ENCODE assay signal across 19 cellular contexts in the genomic region with DNA sequence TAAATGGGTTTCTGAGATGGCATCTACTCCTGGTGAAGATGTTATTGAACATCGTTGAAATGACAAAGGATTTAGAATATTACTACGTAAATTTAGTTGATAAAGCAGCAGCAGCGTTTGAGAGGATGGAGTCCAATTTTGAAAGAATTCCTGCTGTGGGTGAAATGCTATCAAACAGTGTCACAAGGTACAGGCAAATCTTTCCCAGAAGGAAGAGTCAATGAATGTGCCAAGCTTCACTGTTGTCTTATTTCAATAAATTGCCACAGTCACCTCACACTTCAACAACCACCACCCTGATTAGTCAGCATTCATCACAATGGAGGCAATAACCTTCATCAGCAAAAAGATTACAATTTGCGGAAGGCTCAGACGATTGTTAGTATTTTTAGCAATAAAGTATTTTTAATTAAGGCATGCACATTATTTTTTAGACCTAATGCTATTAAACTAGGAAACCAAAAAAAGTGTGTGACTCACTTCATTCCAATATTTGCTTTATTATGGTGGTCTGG.
DNase-seq lines count a peak whose midpoint lies in the region; ATAC-seq, FAIRE-seq and TF ChIP-seq lines count a peak whose summit lies in the region.
"Had no signal": no experiment of that assay in that cellular context is flagged by ENCODE, and none has a peak within 500 bp of the region (broad histone marks: within the 10 kb centered on the region; RNA-seq: fewer than 3 reads in every experiment).

No MANE protein-coding gene starts in this region.

- intact Hi-C loops in HepG2 (cut with micrococcal nuclease; ENCODE audit: unreplicated experiment), result no loop called here
- intact Hi-C loops in right lobe of liver (cut with DNase I), result no loop called here

- WGBS in HepG2 (ENCODE audit: low lambda C conversion rate), result 24% methylated on average over 5 of the region's 5 CpGs
- 62% methylated on average over 5 of the region's 5 CpGs for WGBS in right lobe of liver (ENCODE audit: insufficient coverage, low coverage, low lambda C conversion rate, missing lambda C conversion rate)

- no peak for TF ChIP-seq POLR2A in HepG2 (IDR thresholded peaks at IDR 0.05; ENCODE audit: insufficient read depth in 1 of 2, low read depth in 2 of 2, low read length in 2 of 2)
- no peak for TF ChIP-seq POLR2A in right lobe of liver (IDR thresholded peaks at IDR 0.05)

- CTCF ChIA-PET in HepG2 (lab: Yijun Ruan, JAX; ENCODE audit: low intra/inter-chr PET ratio, low total read pairs), result no interaction called here

- H3K4me1 ChIP-seq in HepG2 (ENCODE audit: insufficient read depth, low read length), result no peaks in the 10 kb centered on the region
- no peaks in the 10 kb centered on the region for H3K4me1 ChIP-seq in right lobe of liver
- H3K4me1 ChIP-seq: A549; BLaER1 treated with 17β-estradiol and CSF1 and Interleukin-3, amounts not matched to agents 10 nM and 100 nM; Caco-2 had no signal

- H3K36me3 ChIP-seq in HepG2 (replicated peaks in 1 of 2; ENCODE audit: control insufficient read depth in 1 of 2, insufficient read depth in 2 of 2, low read length in 2 of 2) (no peaks in the 10 kb centered on the region), right lobe of liver (no peaks in the 10 kb centered on the region)
- H3K36me3 ChIP-seq: BLaER1 treated with 17β-estradiol and CSF1 and Interleukin-3, amounts not matched to agents 10 nM and 100 nM had no signal

- DNase-seq in HepG2 (ENCODE audit: low spot score) (no peak), right lobe of liver (no peak), cerebellum (ENCODE audit: low spot score) (peak; percentile 22)
- DNase-seq: AML-193; Caco-2; Calu3; CD4-positive, alpha-beta T cell; CD8-positive, alpha-beta T cell; GDM1 had no signal

- BruUV-seq in HepG2 (replicated peaks; lab: Mats Ljungman, UMichigan), result no TSS peak

- TF ChIP-seq EP300 in HepG2 (IDR thresholded peaks at IDR 0.05; ENCODE audit: low read depth in 2 of 2, low read length in 2 of 2) (no peak), HepG2 (CRISPR knock-in tag; IDR thresholded peaks at IDR 0.05; ENCODE audit: borderline replicate concordance) (no peak)

- no peak overlapping the region for H3K4me2 ChIP-seq in HepG2 (ENCODE audit: low read depth, low read length)
- H3K4me2 ChIP-seq: A549; BLaER1 treated with 17β-estradiol and CSF1 and Interleukin-3, amounts not matched to agents 10 nM and 100 nM had no signal

- TF ChIP-seq RAD21 in HepG2 (CRISPR knock-in tag; IDR thresholded peaks at IDR 0.05), result no peak

- POLR2A ChIA-PET in HepG2 (lab: Yijun Ruan, JAX), result no interaction called here

- no peak overlapping the region for H2AFZ ChIP-seq in HepG2 (ENCODE audit: low read length)

- TF ChIP-seq CTCF in HepG2 (CRISPR knock-in tag; IDR thresholded peaks at IDR 0.05), result no peak
- TF ChIP-seq CTCF in right lobe of liver (IDR thresholded peaks at IDR 0.05), result no peak

- H3K9me3 ChIP-seq in HepG2 (ENCODE audit: low read length), result no peaks in the 10 kb centered on the region
- H3K9me3 ChIP-seq in right lobe of liver, result no peaks in the 10 kb centered on the region
- H3K9me3 ChIP-seq: A549, Caco-2 had no signal

- no peaks in the 10 kb centered on the region for H4K20me1 ChIP-seq in HepG2 (ENCODE audit: insufficient read depth, low read length)
- H4K20me1 ChIP-seq: BLaER1 treated with 17β-estradiol and CSF1 and Interleukin-3, amounts not matched to agents 10 nM and 100 nM had no signal

- H3K4me3 ChIP-seq in HepG2 (replicated peaks in 1 of 3; ENCODE audit: insufficient read depth in 1 of 3, low read depth in 2 of 3, low read length in 3 of 3) (no peak overlapping the region), right lobe of liver (no peak overlapping the region)
- H3K4me3 ChIP-seq: A549; BLaER1 treated with 17β-estradiol and CSF1 and Interleukin-3, amounts not matched to agents 10 nM and 100 nM; GM12878 had no signal

- no peaks in the 10 kb centered on the region for H3K27me3 ChIP-seq in HepG2 (ENCODE audit: control insufficient read depth in 1 of 2, insufficient read depth in 2 of 2, low read length in 2 of 2)
- H3K27me3 ChIP-seq in right lobe of liver, result no peaks in the 10 kb centered on the region
- H3K27me3 ChIP-seq: BLaER1 treated with 17β-estradiol and CSF1 and Interleukin-3, amounts not matched to agents 10 nM and 100 nM had no signal

- H3K79me2 ChIP-seq in HepG2 (ENCODE audit: insufficient read depth, low read length), result no peaks in the 10 kb centered on the region

- in situ Hi-C loops in HepG2 (cut with HindIII; ENCODE audit: extremely low pct_ligation_motif_present, low pct_unique_long_range_greater_than_20kb), result no loop called here

- ATAC-seq in HepG2 (no peak), right lobe of liver (no peak), HG02840 (IDR thresholded peaks at IDR 0.05; ENCODE audit: low FRiP score, unreplicated experiment) (no peak), HG03520 (IDR thresholded peaks at IDR 0.05; ENCODE audit: unreplicated experiment) (no peak)
- ATAC-seq: A549; CD8-positive, alpha-beta T cell; GM12878 had no signal

- no peak overlapping the region for H3K27ac ChIP-seq in HepG2 (ENCODE audit: extremely low read length, insufficient read depth, low read length)
- H3K27ac ChIP-seq in right lobe of liver, result no peak overlapping the region
- H3K27ac ChIP-seq: 22Rv1; A549; BLaER1 treated with 17β-estradiol and CSF1 and Interleukin-3, amounts not matched to agents 10 nM and 100 nM; C4-2B had no signal

- no peak for FAIRE-seq in HepG2 (lab: Jason Lieb, UNC)
- FAIRE-seq: A549, D721Med, GM12878, GM12892, GM18507 had no signal

- H3K9ac ChIP-seq in HepG2 (ENCODE audit: insufficient read depth, low read depth, low read length), result no peak overlapping the region
- H3K9ac ChIP-seq: BLaER1 treated with 17β-estradiol and CSF1 and Interleukin-3, amounts not matched to agents 10 nM and 100 nM had no signal

TF ChIP-seq in HepG2, 621 proteins besides CTCF, POLR2A, EP300 and RAD21:
- peak; percentile 54 for TF ChIP-seq MAFF (IDR thresholded peaks at IDR 0.05; ENCODE audit: low read depth, low read length)
- no peak for TF ChIP-seq FOSL1 (CRISPR knock-in tag; IDR thresholded peaks at IDR 0.05; ENCODE audit: borderline replicate concordance)
- peak; percentile 51 to 64; a peak in 3 of 4 replicates for TF ChIP-seq MAFK (conservative IDR thresholded peaks at IDR 0.05 in 1 of 2, IDR thresholded peaks at IDR 0.05 in 1 of 2; ENCODE audit: low read length in 2 of 2)
